ENCODE assay signal across 18 cellular contexts in genomic region chr16:50611995-50612848, GRCh38.
DNase-seq lines count a peak whose midpoint lies in the region; ATAC-seq and TF ChIP-seq lines count a peak whose summit lies in the region.
"Had no signal": no experiment of that assay in that cellular context is flagged by ENCODE, and none has a peak within 500 bp of the region (broad histone marks: within the 10 kb centered on the region; RNA-seq: fewer than 3 reads in every experiment).

No MANE protein-coding gene starts in this region.

- H3K27ac ChIP-seq in ascending aorta (peak overlapping the region; percentile 79), left lung (no peak overlapping the region)
- H3K27ac ChIP-seq: GM23248 had no signal

- H3K4me3 ChIP-seq in ascending aorta (no peak overlapping the region), left lung (no peak overlapping the region)
- H3K4me3 ChIP-seq: GM23248, right atrium auricular region had no signal

- H3K36me3 ChIP-seq in ascending aorta (peaks cover 15 to 19% of the 10 kb centered on the region in 2 donors), left lung (no peaks in the 10 kb centered on the region)
- H3K36me3 ChIP-seq: right atrium auricular region had no signal

- H3K27ac Mint-ChIP-seq in stimulated activated naive B cell treated with anti-CD40 and anti-IgM and Interleukin-4, amounts not matched to agents 10 μg/mL and 1 μg/mL and 100 μg/mL, for 72 hours: peak overlapping the region; percentile 45
- H3K27ac Mint-ChIP-seq: activated naive CD4-positive, alpha-beta T cell treated with anti-CD3 and anti-CD28 coated beads, Interleukin-2, amount 50 U/mL, for 24 hours; B cell had no signal

- TF ChIP-seq CTCF in ascending aorta (IDR thresholded peaks at IDR 0.05): no peak
- no peak for TF ChIP-seq CTCF in left lung (IDR thresholded peaks at IDR 0.05)

- peaks cover 10 to 19% of the 10 kb centered on the region in 2 donors for H3K27me3 Mint-ChIP-seq in stimulated activated naive B cell treated with anti-CD40 and anti-IgM and Interleukin-4, amounts not matched to agents 10 μg/mL and 1 μg/mL and 100 μg/mL, for 72 hours
- H3K27me3 Mint-ChIP-seq: activated naive CD4-positive, alpha-beta T cell treated with anti-CD3 and anti-CD28 coated beads, Interleukin-2, amount 50 U/mL, for 24 hours had no signal

- intact Hi-C loops in ascending aorta (cut with DNase I): no loop called here
- intact Hi-C loops in left lung (cut with DNase I): no loop called here

- H3K4me1 Mint-ChIP-seq in stimulated activated naive B cell treated with anti-CD40 and anti-IgM and Interleukin-4, amounts not matched to agents 10 μg/mL and 1 μg/mL and 100 μg/mL, for 72 hours: peaks cover 10 to 17% of the 10 kb centered on the region in 2 donors
- H3K4me1 Mint-ChIP-seq: B cell had no signal

- H3K9me3 ChIP-seq in ascending aorta (no peaks in the 10 kb centered on the region), left lung (no peaks in the 10 kb centered on the region)
- H3K9me3 ChIP-seq: right atrium auricular region had no signal

- peaks cover 10 to 34% of the 10 kb centered on the region in 2 donors for H3K4me1 ChIP-seq in ascending aorta
- H3K4me1 ChIP-seq in left lung: peaks cover 0 to 34% of the 10 kb centered on the region in 2 donors

- peaks cover 4% of the 10 kb centered on the region in 2 donors for H3K36me3 Mint-ChIP-seq in stimulated activated naive B cell treated with anti-CD40 and anti-IgM and Interleukin-4, amounts not matched to agents 10 μg/mL and 1 μg/mL and 100 μg/mL, for 72 hours

- no peaks in the 10 kb centered on the region for H3K9me3 Mint-ChIP-seq in stimulated activated naive B cell treated with anti-CD40 and anti-IgM and Interleukin-4, amounts not matched to agents 10 μg/mL and 1 μg/mL and 100 μg/mL, for 72 hours
- H3K9me3 Mint-ChIP-seq: activated naive CD4-positive, alpha-beta T cell treated with anti-CD3 and anti-CD28 coated beads, Interleukin-2, amount 50 U/mL, for 24 hours had no signal

- no peak overlapping the region for H3K4me3 Mint-ChIP-seq in stimulated activated naive B cell treated with anti-CD40 and anti-IgM and Interleukin-4, amounts not matched to agents 10 μg/mL and 1 μg/mL and 100 μg/mL, for 72 hours
- H3K4me3 Mint-ChIP-seq: activated naive CD4-positive, alpha-beta T cell treated with anti-CD3 and anti-CD28 coated beads, Interleukin-2, amount 50 U/mL, for 24 hours; B cell had no signal

- DNase-seq in NCI-H82 (lab: John Stamatoyannopoulos, UW) (peak; percentile 71), ascending aorta (ENCODE audit: low spot score in 2 of 2) (no peak), left lung (no peak), putamen (ENCODE audit: low spot score) (no peak), cerebellar cortex (ENCODE audit: low spot score) (no peak)
- no peak for DNase-seq in stimulated activated naive B cell treated with anti-CD40 and anti-IgM and Interleukin-4, amounts not matched to agents 10 μg/mL and 1 μg/mL and 100 μg/mL, for 72 hours
- DNase-seq in stimulated activated naive CD4-positive, alpha-beta T cell (lab: John Stamatoyannopoulos, UW): no peak
- DNase-seq: activated T-cell treated with anti-CD3 and anti-CD28 coated beads for 4 hours, hypothalamus, midbrain, NCI-H1048, NCI-H2029, occipital lobe had no signal

- peak; percentile 51 for ATAC-seq in left lung
- no peak for ATAC-seq in stimulated activated naive B cell treated with anti-CD40 and anti-IgM and Interleukin-4, amounts not matched to agents 10 μg/mL and 1 μg/mL and 100 μg/mL, for 72 hours (replicated peaks)
- no peak for ATAC-seq in GM21529 (IDR thresholded peaks at IDR 0.05; ENCODE audit: unreplicated experiment)

- H3K27me3 ChIP-seq in ascending aorta (no peaks in the 10 kb centered on the region), left lung (no peaks in the 10 kb centered on the region)
- H3K27me3 ChIP-seq: right atrium auricular region had no signal

Comparison
In these comparisons a context has a peak if more than half of its experiments do, and no peak if none do; other contexts are left out.
1. H3K27ac ChIP-seq: peak in ascending aorta (2 of 2); none in left lung (0 of 2).